Comparison of ENCODE assay signal across 19 cellular contexts in genomic region chr2:200345917-200346316, GRCh38. TPM values are rescaled to one million over a fixed set of nuclear protein-coding genes. Genes with fewer than 3 reads are reported as not detected.
DNase-seq lines count a peak whose midpoint lies in the region; ATAC-seq and TF ChIP-seq lines count a peak whose summit lies in the region.
"Had no signal": no experiment of that assay in that cellular context is flagged by ENCODE, and none has a peak within 500 bp of the region (broad histone marks: within the 10 kb centered on the region; RNA-seq: fewer than 3 reads in every experiment).

No MANE protein-coding gene starts in this region.

- DNase-seq in activated CD8-positive, alpha-beta memory T cell treated with anti-CD3 and anti-CD28 coated beads, Interleukin-2, amount 10 ng/mL, durations not matched to agents 7 days and 5 days, result no peak
- no peak for DNase-seq in activated CD8-positive, alpha-beta memory T cell treated with anti-CD3 and anti-CD28 coated beads, Interleukin-2, amount 50 U/mL, for 4 hours
- DNase-seq in Panc1 (ENCODE audit: low read depth, low spot score) (no peak), mucosa of descending colon (no peak), cerebellum (ENCODE audit: low spot score) (no peak), HPDE6-E6E7 (ENCODE audit: extremely low spot score) (no peak)
- DNase-seq in activated CD4-positive, alpha-beta T cell treated with anti-CD3 and anti-CD28 coated beads for 48 hours, result no peak
- DNase-seq: 8988T; CD8-positive, alpha-beta memory T cell; GF-D8; HFFc6; NCI-H1105; NCI-H1694 treated with DMSO at 0.1 percent for 48 hours; NCI-H2107; NCI-H446; PC-3; SW 1271 had no signal

- CTCF ChIA-PET in activated CD8-positive, alpha-beta memory T cell treated with anti-CD3 and anti-CD28 coated beads, Interleukin-2, amount 10 ng/mL, durations not matched to agents 7 days and 5 days (lab: Charles Lee), result interaction anchor here (1.0 kb wide), 1 partner anchor 18 kb away, joined by 3 read pairs; no protein-coding TSS in a partner anchor
- CTCF ChIA-PET in Panc1 (lab: Charles Lee), result no interaction called here

- no peak for TF ChIP-seq CTCF in Panc1 (IDR thresholded peaks at IDR 0.05)
- TF ChIP-seq CTCF in mucosa of descending colon (IDR thresholded peaks at IDR 0.05), result no peak

- H3K27ac ChIP-seq in Panc1 (ENCODE audit: low read length), result peak overlapping the region; percentile 67
- H3K27ac ChIP-seq: SJSA1 had no signal

- H3K27me3 Mint-ChIP-seq in activated CD8-positive, alpha-beta memory T cell treated with anti-CD3 and anti-CD28 coated beads, Interleukin-2, amount 10 ng/mL, durations not matched to agents 7 days and 5 days, result no peaks in the 10 kb centered on the region
- H3K27me3 Mint-ChIP-seq: CD8-positive, alpha-beta memory T cell had no signal

- BruUV-seq in Panc1 (replicated peaks; lab: Mats Ljungman, UMichigan), result no TSS peak

- H3K9me3 ChIP-seq in Panc1 (ENCODE audit: control insufficient read depth, insufficient read depth, low read depth, low read length), result no peaks in the 10 kb centered on the region
- no peaks in the 10 kb centered on the region for H3K9me3 ChIP-seq in mucosa of descending colon
- H3K9me3 ChIP-seq: SJSA1 had no signal

- peaks cover 43% of the 10 kb centered on the region for H3K36me3 Mint-ChIP-seq in activated CD8-positive, alpha-beta memory T cell treated with anti-CD3 and anti-CD28 coated beads, Interleukin-2, amount 10 ng/mL, durations not matched to agents 7 days and 5 days

- no peaks in the 10 kb centered on the region for H3K36me3 ChIP-seq in Panc1 (ENCODE audit: control insufficient read depth, insufficient read depth, low read length)
- H3K36me3 ChIP-seq in mucosa of descending colon (ENCODE audit: low read depth), result no peaks in the 10 kb centered on the region

- H3K4me1 Mint-ChIP-seq in activated CD8-positive, alpha-beta memory T cell treated with anti-CD3 and anti-CD28 coated beads, Interleukin-2, amount 10 ng/mL, durations not matched to agents 7 days and 5 days, result peaks cover 17% of the 10 kb centered on the region
- H3K4me1 Mint-ChIP-seq: CD8-positive, alpha-beta memory T cell had no signal

- H3K4me3 ChIP-seq in Panc1 (ENCODE audit: low read depth in 2 of 2, low read length in 2 of 2) (no peak overlapping the region), mucosa of descending colon (no peak overlapping the region)
- H3K4me3 ChIP-seq: SJSA1 had no signal

- no peak for ATAC-seq in activated CD8-positive, alpha-beta memory T cell treated with anti-CD3 and anti-CD28 coated beads, Interleukin-2, amount 10 ng/mL, durations not matched to agents 7 days and 5 days
- ATAC-seq in Panc1, result no peak
- peak; percentile 61 for ATAC-seq in mucosa of descending colon
- ATAC-seq in GM21717 (IDR thresholded peaks at IDR 0.05; ENCODE audit: unreplicated experiment), result no peak
- ATAC-seq: PC-3 had no signal

- intact Hi-C loops in Panc1 (cut with micrococcal nuclease; ENCODE audit: unreplicated experiment), result no loop called here
- intact Hi-C loops in mucosa of descending colon (cut with DNase I, micrococcal nuclease), result no loop called here

- peak overlapping the region; percentile 27 for H3K27ac Mint-ChIP-seq in activated CD8-positive, alpha-beta memory T cell treated with anti-CD3 and anti-CD28 coated beads, Interleukin-2, amount 10 ng/mL, durations not matched to agents 7 days and 5 days
- H3K27ac Mint-ChIP-seq: CD8-positive, alpha-beta memory T cell; HFFc6 had no signal

- H3K27me3 ChIP-seq in Panc1 (ENCODE audit: control insufficient read depth, insufficient read depth, low read length), result no peaks in the 10 kb centered on the region
- H3K27me3 ChIP-seq: SJSA1 had no signal

- peaks cover 30% of the 10 kb centered on the region for H3K4me1 ChIP-seq in Panc1 (ENCODE audit: control insufficient read depth, insufficient read depth, low read length)
- peaks cover 7% of the 10 kb centered on the region for H3K4me1 ChIP-seq in mucosa of descending colon (ENCODE audit: low read depth)

- in situ Hi-C loops in Panc1 (cut with HindIII; ENCODE audit: low pct_unique_long_range_greater_than_20kb, low sequenced_read_pairs), result no loop called here

- peaks cover 3% of the 10 kb centered on the region for H3K9me3 Mint-ChIP-seq in activated CD8-positive, alpha-beta memory T cell treated with anti-CD3 and anti-CD28 coated beads, Interleukin-2, amount 10 ng/mL, durations not matched to agents 7 days and 5 days (ENCODE audit: low read depth)
- H3K9me3 Mint-ChIP-seq: CD8-positive, alpha-beta memory T cell; HFFc6 had no signal

- POLR2A ChIA-PET in Panc1 (lab: Charles Lee), result interaction anchor here (1.8 kb wide), 1 partner anchor 33 kb away, joined by 6 read pairs; no protein-coding TSS in a partner anchor

- H3K4me3 Mint-ChIP-seq in activated CD8-positive, alpha-beta memory T cell treated with anti-CD3 and anti-CD28 coated beads, Interleukin-2, amount 10 ng/mL, durations not matched to agents 7 days and 5 days, result no peak overlapping the region
- H3K4me3 Mint-ChIP-seq: CD8-positive, alpha-beta memory T cell; HFFc6 had no signal

RNA-seq across cellular contexts. Expression of gene SPATS2L, which starts 39.4 kb away (rescaled TPM):
- total RNA-seq in activated CD8-positive, alpha-beta memory T cell treated with anti-CD3 and anti-CD28 coated beads, Interleukin-2, amount 10 ng/mL, durations not matched to agents 7 days and 5 days, result 10 to 100 TPM; 62.9 to 89.7 TPM
- total RNA-seq in Panc1 (2021; ENCODE audit: unreplicated experiment) (282 TPM), mucosa of descending colon (100 to 1,000 TPM; 160 to 238 (median 232) TPM), cerebellum (29.0 TPM)
- polyA plus RNA-seq in Panc1 (2012; ENCODE audit: insufficient read length), result 189 TPM
